In the genomic region with DNA sequence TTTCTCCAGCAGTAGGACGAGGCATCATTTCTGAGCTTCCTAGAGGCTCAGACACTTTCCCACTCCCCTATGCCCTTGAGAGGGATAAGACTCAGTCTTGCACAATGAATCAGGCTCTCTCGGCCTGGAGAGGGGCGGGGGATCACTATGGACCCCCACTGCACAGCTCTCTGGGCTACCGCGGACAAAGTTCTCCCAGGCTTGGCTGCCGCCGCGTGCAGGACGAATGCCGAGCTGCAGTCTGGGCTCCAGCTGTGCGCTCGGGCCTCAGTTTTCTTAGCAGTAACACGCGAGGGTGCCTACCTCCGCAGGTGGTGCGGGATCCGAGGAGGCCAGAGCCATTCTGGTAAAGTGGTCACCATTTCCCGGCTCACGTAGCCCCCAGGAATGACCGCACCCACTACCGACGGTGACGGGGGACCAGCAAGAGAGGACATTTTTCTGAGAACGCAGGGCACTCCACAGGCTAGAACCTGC, we compare ENCODE assay signal across 8 cellular contexts. TPM values are rescaled to one million over a fixed set of nuclear protein-coding genes. Genes with fewer than 3 reads are reported as not detected.
DNase-seq lines count a peak whose midpoint lies in the region; ATAC-seq and TF ChIP-seq lines count a peak whose summit lies in the region.

No MANE protein-coding gene starts in this region.

- no peaks in the 10 kb centered on the region for H3K36me3 ChIP-seq in psoas muscle (ENCODE audit: insufficient read depth in 1 of 2, low read depth in 1 of 2)

- H3K4me3 ChIP-seq in GM12865 (ENCODE audit: low read depth, low read length): peak overlapping the region; percentile 5
- H3K4me3 ChIP-seq in psoas muscle: peak overlapping the region; percentile 78

- H3K27ac ChIP-seq in psoas muscle: peak overlapping the region; percentile 21

- no peaks in the 10 kb centered on the region for H3K36me3 Mint-ChIP-seq in T-cell

- peaks cover 19% of the 10 kb centered on the region for H3K4me1 ChIP-seq in psoas muscle

- CTCF ChIA-PET in T-cell (lab: Charles Lee): interaction anchor here (0.6 to 2.8 kb wide), 6 partner anchors 9 to 211 kb away, joined by 3 to 27 read pairs (median 4); no protein-coding TSS in a partner anchor

- DNase-seq in GM12865 (ENCODE audit: low read depth): no peak
- peak in 2 of 34 experiments; percentile 11 for DNase-seq in T-cell
- DNase-seq in germinal center (ENCODE audit: low spot score): peak; percentile 21
- DNase-seq in psoas muscle: no peak
- no peak for DNase-seq in glomerular visceral epithelial cell (ENCODE audit: extremely low spot score)
- DNase-seq in COR-L47 (lab: John Stamatoyannopoulos, UW): no peak
- no peak for DNase-seq in GF-D8 (lab: John Stamatoyannopoulos, UW)

- H3K27ac Mint-ChIP-seq in T-cell: peak overlapping the region; percentile 52 to 90

- no peaks in the 10 kb centered on the region for H3K9me3 ChIP-seq in psoas muscle

- 56 to 62% (median 60%) methylated on average over 24 of the region's 24 CpGs for WGBS in psoas muscle, 3 donors

- no peaks in the 10 kb centered on the region for H3K9me3 Mint-ChIP-seq in T-cell

- intact Hi-C loops in psoas muscle (cut with DNase I): no loop called here

- TF ChIP-seq CTCF in GM12865 (IDR thresholded peaks at IDR 0.05; ENCODE audit: insufficient read depth, low read depth, low read length, missing control alignments) (no peak), psoas muscle (IDR thresholded peaks at IDR 0.05) (no peak)

- no peaks in the 10 kb centered on the region for H3K27me3 ChIP-seq in psoas muscle (ENCODE audit: insufficient read depth in 3 of 3, low read length in 2 of 3)

- no peak for ATAC-seq in T-cell (replicated peaks in 1 of 4)
- ATAC-seq in psoas muscle: no peak
- ATAC-seq in HG02884 (IDR thresholded peaks at IDR 0.05; ENCODE audit: unreplicated experiment): no peak

- peaks cover 41 to 52% (median 49%) of the 10 kb centered on the region in 3 donors for H3K4me1 Mint-ChIP-seq in T-cell

- peak overlapping the region; percentile 75 to 85 (median 85) for H3K4me3 Mint-ChIP-seq in T-cell

- no peaks in the 10 kb centered on the region for H3K27me3 Mint-ChIP-seq in T-cell

- POLR2A ChIA-PET in T-cell (lab: Charles Lee): interaction anchor here in 1 of 2 donors (0.7 kb wide), 1 partner anchor 79 kb away, joined by 7 read pairs; a partner anchor contains a TSS

RNA-seq across cellular contexts. Expression of a gene that starts 3.4 kb away (rescaled TPM):
- 1 to 10 TPM in 3 of 5 donors, under 1 TPM in 2; 0.72 to 2.3 (median 1.6) TPM for total RNA-seq in T-cell
- 10 to 100 TPM; 16.3 to 34.1 (median 25.1) TPM for total RNA-seq in psoas muscle
- polyA plus RNA-seq in psoas muscle: 10 to 100 TPM in 2 of 3 donors, 1 to 10 TPM in 1; 6.3 to 50.7 (median 38.6) TPM

RNA-seq across cellular contexts. Expression of a gene that starts 50.7 kb away (rescaled TPM):
- total RNA-seq in T-cell (10 to 100 TPM in 4 of 5 donors, 1 to 10 TPM in 1; 9.9 to 22.7 (median 17.4) TPM), psoas muscle (10 to 100 TPM; 14.7 to 19.7 (median 16.4) TPM)
- polyA plus RNA-seq in psoas muscle: 10 to 100 TPM; 19.6 to 31.0 (median 28.3) TPM

RNA-seq across cellular contexts. Expression of a gene that starts 51.0 kb away (rescaled TPM):
- total RNA-seq in T-cell: under 1 TPM; 0.15 to 0.41 (median 0.23) TPM
- 1 to 10 TPM in 1 of 4 donors, under 1 TPM in 3; 0.37 to 1.6 (median 0.52) TPM for total RNA-seq in psoas muscle
- polyA plus RNA-seq in psoas muscle: under 1 TPM; 0.10 to 0.57 (median 0.18) TPM

Comparison
In these comparisons a context has a peak if more than half of its experiments do, and no peak if none do; other contexts are left out.
1. RNA of a gene that starts 3.4 kb away (total RNA-seq): 16.3 to 34.1 TPM in psoas muscle; 0.72 to 2.3 TPM in T-cell; every median in the first group is over 4 times any median in the second.